9 cellular contexts compared by ENCODE assay signal in genomic region chr14:105487986-105488777, GRCh38. TPM values are rescaled to one million over a fixed set of nuclear protein-coding genes. Genes with fewer than 3 reads are reported as not detected.
DNase-seq lines count a peak whose midpoint lies in the region; TF ChIP-seq lines count a peak whose summit lies in the region.
"Had no signal": no experiment of that assay in that cellular context is flagged by ENCODE, and none has a peak within 500 bp of the region (broad histone marks: within the 10 kb centered on the region; RNA-seq: fewer than 3 reads in every experiment).

No MANE protein-coding gene starts in this region.

- peaks cover 0 to 51% (median 21%) of the 10 kb centered on the region in 11 experiments; a peak in 15 of 22 replicates for H4K20me1 ChIP-seq in BLaER1 treated with 17β-estradiol and CSF1 and Interleukin-3, amounts not matched to agents 10 nM and 100 nM
- H4K20me1 ChIP-seq in OCI-LY3 (ENCODE audit: insufficient read depth, low read length) = peaks cover 11% of the 10 kb centered on the region

- TF ChIP-seq CTCF in OCI-LY3 (IDR thresholded peaks at IDR 0.05; ENCODE audit: low read depth, low read length) (peak; percentile 7; the same call in 1 of the 2 replicates), coronary artery (IDR thresholded peaks at IDR 0.05) (no peak), neural crest cell (conservative IDR thresholded peaks at IDR 0.05) (no peak), nephron progenitor cell (IDR thresholded peaks at IDR 0.05) (no peak)

- H3K79me2 ChIP-seq in OCI-LY3 (ENCODE audit: low read length) = peaks cover 21% of the 10 kb centered on the region

- peak overlapping the region; percentile 68 to 87 (median 79) for H3K9ac ChIP-seq in BLaER1 treated with 17β-estradiol and CSF1 and Interleukin-3, amounts not matched to agents 10 nM and 100 nM
- peak overlapping the region; percentile 97 for H3K9ac ChIP-seq in OCI-LY3 (ENCODE audit: low read length)

- H3K4me2 ChIP-seq in BLaER1 treated with 17β-estradiol and CSF1 and Interleukin-3, amounts not matched to agents 10 nM and 100 nM = peak overlapping the region; percentile 97 to 100 (median 100)
- H3K4me2 ChIP-seq in OCI-LY3 (ENCODE audit: low read length) = peak overlapping the region; percentile 93

- peaks cover 16% of the 10 kb centered on the region for H3K4me1 Mint-ChIP-seq in neural crest cell
- H3K4me1 Mint-ChIP-seq in nephron progenitor cell = peaks cover 23% of the 10 kb centered on the region

- no peaks in the 10 kb centered on the region for H3K9me3 ChIP-seq in BLaER1 treated with 17β-estradiol and CSF1 and Interleukin-3, amounts not matched to agents 10 nM and 100 nM (replicated peaks in 1 of 11)
- H3K9me3 ChIP-seq in OCI-LY3 (ENCODE audit: insufficient read depth, low read length) = no peaks in the 10 kb centered on the region
- H3K9me3 ChIP-seq: SJSA1 had no signal

- H3K4me3 ChIP-seq in BLaER1 treated with 17β-estradiol and CSF1 and Interleukin-3, amounts not matched to agents 10 nM and 100 nM = peak overlapping the region; percentile 53 to 78 (median 63)
- peak overlapping the region; percentile 92 for H3K4me3 ChIP-seq in OCI-LY3 (ENCODE audit: low read length)
- H3K4me3 ChIP-seq in coronary artery = peak overlapping the region; percentile 85
- H3K4me3 ChIP-seq: SJSA1 had no signal

- H3K4me1 ChIP-seq in BLaER1 treated with 17β-estradiol and CSF1 and Interleukin-3, amounts not matched to agents 10 nM and 100 nM = peaks cover 55 to 82% (median 74%) of the 10 kb centered on the region in 10 experiments
- H3K4me1 ChIP-seq in OCI-LY3 (ENCODE audit: low read length) = peaks cover 33% of the 10 kb centered on the region

- no peak for DNase-seq in coronary artery (ENCODE audit: low spot score)
- no peak for DNase-seq in neural crest cell (ENCODE audit: low read depth, low spot score)
- DNase-seq in HK-2 (ENCODE audit: unreplicated experiment) = no peak
- DNase-seq in NCI-H510A treated with DMSO at 0.1 percent for 48 hours (lab: John Stamatoyannopoulos, UW) = no peak
- DNase-seq in nephron progenitor cell = no peak
- no peak for DNase-seq in COR-L47 (lab: John Stamatoyannopoulos, UW)

- no peak overlapping the region for H3K27ac Mint-ChIP-seq in neural crest cell (ENCODE audit: unreplicated experiment)
- H3K27ac Mint-ChIP-seq in nephron progenitor cell = no peak overlapping the region

- H2AFZ ChIP-seq in OCI-LY3 (ENCODE audit: low read depth, low read length) = no peak overlapping the region

- H3K36me3 Mint-ChIP-seq in neural crest cell (ENCODE audit: low read depth) (no peaks in the 10 kb centered on the region), nephron progenitor cell (ENCODE audit: low read depth) (no peaks in the 10 kb centered on the region)

- H3K27ac ChIP-seq in BLaER1 treated with 17β-estradiol and CSF1 and Interleukin-3, amounts not matched to agents 10 nM and 100 nM = peak overlapping the region; percentile 27 to 81 (median 64); a peak in 19 of 22 replicates
- peak overlapping the region; percentile 58 for H3K27ac ChIP-seq in OCI-LY3 (ENCODE audit: low read length)
- H3K27ac ChIP-seq in coronary artery = peak overlapping the region; percentile 96 to 100
- H3K27ac ChIP-seq: SJSA1 had no signal

- peaks cover 26 to 41% (median 37%) of the 10 kb centered on the region in 11 experiments for H3K27me3 ChIP-seq in BLaER1 treated with 17β-estradiol and CSF1 and Interleukin-3, amounts not matched to agents 10 nM and 100 nM
- peaks cover 9% of the 10 kb centered on the region for H3K27me3 ChIP-seq in OCI-LY3 (ENCODE audit: low read depth, low read length)

- H3K9me3 Mint-ChIP-seq in neural crest cell = no peaks in the 10 kb centered on the region
- no peaks in the 10 kb centered on the region for H3K9me3 Mint-ChIP-seq in nephron progenitor cell

- H3K27me3 Mint-ChIP-seq in neural crest cell (ENCODE audit: low read depth) (peaks cover 50% of the 10 kb centered on the region), nephron progenitor cell (ENCODE audit: low read depth, poor library complexity) (peaks cover 54% of the 10 kb centered on the region)

- H3K36me3 ChIP-seq in BLaER1 treated with 17β-estradiol and CSF1 and Interleukin-3, amounts not matched to agents 10 nM and 100 nM = peaks cover 0 to 13% (median 0%) of the 10 kb centered on the region in 11 experiments; a peak in 6 of 22 replicates
- peaks cover 3% of the 10 kb centered on the region for H3K36me3 ChIP-seq in OCI-LY3 (replicated peaks; ENCODE audit: low read depth, low read length)

- peak overlapping the region; percentile 59 for H3K4me3 Mint-ChIP-seq in neural crest cell
- H3K4me3 Mint-ChIP-seq in nephron progenitor cell = no peak overlapping the region

RNA-seq across cellular contexts. Expression of gene CRIP1, which starts 1.5 kb away (rescaled TPM):
- total RNA-seq in neural crest cell = 3.2 and 4.8 TPM in 2 replicates

RNA-seq across cellular contexts. Expression of gene TEDC1, which starts 2.9 kb away (rescaled TPM):
- 39.6 and 44.9 TPM in 2 replicates for total RNA-seq in neural crest cell

RNA-seq across cellular contexts. Expression of gene CRIP2, which starts 13.6 kb away (rescaled TPM):
- total RNA-seq in neural crest cell = 38.3 and 39.3 TPM in 2 replicates

RNA-seq across cellular contexts. Expression of gene TMEM121, which starts 38.2 kb away (rescaled TPM):
- 12.3 and 13.9 TPM in 2 replicates for total RNA-seq in neural crest cell
